9 cellular contexts compared by ENCODE assay signal in the genomic region with DNA sequence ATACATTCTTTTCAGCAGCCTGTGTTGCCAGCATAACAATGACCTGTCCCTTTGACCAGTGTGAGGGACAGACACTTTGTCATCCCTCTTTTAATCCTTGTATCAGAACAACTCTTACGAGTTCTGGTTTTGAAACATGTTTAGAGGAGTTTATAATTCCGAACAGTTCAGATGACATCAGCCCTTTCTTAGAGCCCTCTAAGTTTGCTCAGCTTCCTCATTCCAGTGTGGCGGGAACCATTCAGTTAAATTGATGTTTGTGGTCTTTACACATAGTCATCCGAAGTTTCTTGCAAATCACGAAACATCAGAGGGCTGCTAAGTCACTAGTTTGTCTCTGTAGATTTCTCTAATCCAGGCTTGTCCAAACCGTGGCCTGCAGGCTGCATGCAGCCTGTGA.
A peak's percentile ranks its signal among the peaks of the same experiment; 100 is the strongest.
DNase-seq lines count a peak whose midpoint lies in the region; ATAC-seq and TF ChIP-seq lines count a peak whose summit lies in the region.
"Had no signal": no experiment of that assay in that cellular context is flagged by ENCODE, and none has a peak within 500 bp of the region (broad histone marks: within the 10 kb centered on the region; RNA-seq: fewer than 3 reads in every experiment).

No MANE protein-coding gene starts in this region.

- no peaks in the 10 kb centered on the region for H3K27me3 Mint-ChIP-seq in natural killer cell treated with Interleukin-12 subunit alpha and Interleukin-12 subunit beta and Interleukin-15 and Interleukin-18, amount 100 ng/mL, for 72 hours
- H3K27me3 Mint-ChIP-seq in natural killer cell (ENCODE audit: low read depth in 2 of 2), result no peaks in the 10 kb centered on the region
- H3K27me3 Mint-ChIP-seq in activated B cell treated with CpG ODN at 0.5 μM for 24 hours, result no peaks in the 10 kb centered on the region
- H3K27me3 Mint-ChIP-seq: naive thymus-derived CD8-positive, alpha-beta T cell had no signal

- DNase-seq in natural killer cell treated with Interleukin-12 subunit alpha and Interleukin-12 subunit beta and Interleukin-15 and Interleukin-18, amount 100 ng/mL, for 72 hours (ENCODE audit: low spot score), result no peak
- no peak for DNase-seq in natural killer cell
- DNase-seq in activated B cell treated with CpG ODN at 0.5 μM for 24 hours, result no peak
- peak; percentile 77 for DNase-seq in kidney epithelial cell (ENCODE audit: low read depth)
- DNase-seq in activated CD8-positive, alpha-beta memory T cell treated with anti-CD3 and anti-CD28 coated beads, Interleukin-2, amount 50 U/mL, for 4 hours, result no peak
- DNase-seq in DMS 273 treated with DMSO at 0.1 percent for 48 hours (lab: John Stamatoyannopoulos, UW), result no peak
- DNase-seq: naive thymus-derived CD8-positive, alpha-beta T cell had no signal

- H3K27ac Mint-ChIP-seq in natural killer cell treated with Interleukin-12 subunit alpha and Interleukin-12 subunit beta and Interleukin-15 and Interleukin-18, amount 100 ng/mL, for 72 hours, result peak overlapping the region; percentile 20 to 60
- H3K27ac Mint-ChIP-seq in natural killer cell, result no peak overlapping the region
- H3K27ac Mint-ChIP-seq in activated B cell treated with CpG ODN at 0.5 μM for 24 hours, result peak overlapping the region; percentile 38

- POLR2A ChIA-PET in activated B cell treated with CpG ODN at 0.5 μM for 24 hours (lab: Charles Lee), result interaction anchor here (0.7 kb wide), 1 partner anchor 151 kb away, joined by 7 read pairs; no protein-coding TSS in a partner anchor

- no peaks in the 10 kb centered on the region for H3K9me3 Mint-ChIP-seq in natural killer cell treated with Interleukin-12 subunit alpha and Interleukin-12 subunit beta and Interleukin-15 and Interleukin-18, amount 100 ng/mL, for 72 hours
- H3K9me3 Mint-ChIP-seq in natural killer cell (no peaks in the 10 kb centered on the region), activated B cell treated with CpG ODN at 0.5 μM for 24 hours (no peaks in the 10 kb centered on the region)
- H3K9me3 Mint-ChIP-seq: naive thymus-derived CD8-positive, alpha-beta T cell had no signal

- intact Hi-C loops in natural killer cell (cut with micrococcal nuclease), result no loop called here
- intact Hi-C loops in activated B cell treated with CpG ODN at 0.5 μM for 24 hours (cut with micrococcal nuclease), result loop anchor here (1.0 to 10.0 kb wide), 2 partner anchors 8 to 222 kb away; no protein-coding TSS in a partner anchor

- no peak overlapping the region for H3K4me3 ChIP-seq in kidney epithelial cell (ENCODE audit: low read depth, low read length)

- no peaks in the 10 kb centered on the region for H3K36me3 Mint-ChIP-seq in natural killer cell treated with Interleukin-12 subunit alpha and Interleukin-12 subunit beta and Interleukin-15 and Interleukin-18, amount 100 ng/mL, for 72 hours
- H3K36me3 Mint-ChIP-seq in natural killer cell, result no peaks in the 10 kb centered on the region
- peaks cover 19% of the 10 kb centered on the region for H3K36me3 Mint-ChIP-seq in activated B cell treated with CpG ODN at 0.5 μM for 24 hours (ENCODE audit: low read depth)

- peak in 1 of 2 donors; percentile 58 for ATAC-seq in natural killer cell treated with Interleukin-12 subunit alpha and Interleukin-12 subunit beta and Interleukin-15 and Interleukin-18, amount 100 ng/mL, for 72 hours
- no peak for ATAC-seq in natural killer cell
- ATAC-seq in activated B cell treated with CpG ODN at 0.5 μM for 24 hours (ENCODE audit: low read depth), result peak; percentile 57
- ATAC-seq in GM19328 (IDR thresholded peaks at IDR 0.05; ENCODE audit: unreplicated experiment), result no peak
- ATAC-seq in GM19035 (IDR thresholded peaks at IDR 0.05; ENCODE audit: unreplicated experiment), result no peak
- ATAC-seq: naive thymus-derived CD8-positive, alpha-beta T cell had no signal

- peaks cover 6 to 35% of the 10 kb centered on the region in 2 donors for H3K4me1 Mint-ChIP-seq in natural killer cell treated with Interleukin-12 subunit alpha and Interleukin-12 subunit beta and Interleukin-15 and Interleukin-18, amount 100 ng/mL, for 72 hours (ENCODE audit: low read depth in 2 of 2)
- H3K4me1 Mint-ChIP-seq in natural killer cell (peaks cover 8 to 14% of the 10 kb centered on the region in 2 donors), activated B cell treated with CpG ODN at 0.5 μM for 24 hours (peaks cover 74% of the 10 kb centered on the region)

- peak overlapping the region; percentile 25 for H3K4me3 Mint-ChIP-seq in natural killer cell treated with Interleukin-12 subunit alpha and Interleukin-12 subunit beta and Interleukin-15 and Interleukin-18, amount 100 ng/mL, for 72 hours
- H3K4me3 Mint-ChIP-seq in natural killer cell, result no peak overlapping the region
- H3K4me3 Mint-ChIP-seq in activated B cell treated with CpG ODN at 0.5 μM for 24 hours, result peak overlapping the region; percentile 25
- H3K4me3 Mint-ChIP-seq: naive thymus-derived CD8-positive, alpha-beta T cell had no signal

- no peaks in the 10 kb centered on the region for H3K36me3 ChIP-seq in kidney epithelial cell (ENCODE audit: control insufficient read depth, insufficient read depth, low read length)

- TF ChIP-seq CTCF in natural killer cell (IDR thresholded peaks at IDR 0.05), result no peak
- TF ChIP-seq CTCF in activated B cell treated with CpG ODN at 0.5 μM for 24 hours (IDR thresholded peaks at IDR 0.05), result no peak
- TF ChIP-seq CTCF in kidney epithelial cell (IDR thresholded peaks at IDR 0.05; ENCODE audit: insufficient read depth, low read length, poor library complexity, severe bottlenecking), result no peak

- no peaks in the 10 kb centered on the region for H3K27me3 ChIP-seq in kidney epithelial cell (ENCODE audit: control insufficient read depth, insufficient read depth, low read length)

- CTCF ChIA-PET in activated B cell treated with CpG ODN at 0.5 μM for 24 hours (lab: Charles Lee), result interaction anchor here (1.2 to 1.5 kb wide), 3 partner anchors 11 to 165 kb away, joined by 3 to 5 read pairs (median 3); no protein-coding TSS in a partner anchor

Comparison
In these comparisons a context has a peak if more than half of its experiments do, and no peak if none do; other contexts are left out.
1. H3K27ac Mint-ChIP-seq: peak in natural killer cell treated with Interleukin-12 subunit alpha and Interleukin-12 subunit beta and Interleukin-15 and Interleukin-18, amount 100 ng/mL, for 72 hours (2 of 2) and activated B cell treated with CpG ODN at 0.5 μM for 24 hours (single experiment); none in natural killer cell (0 of 2).